Comparison of ENCODE assay signal across 8 cellular contexts in genomic region chr1:21175670-21176581, GRCh38. TPM values are rescaled to one million over a fixed set of nuclear protein-coding genes. Genes with fewer than 3 reads are reported as not detected.
A peak's percentile ranks its signal among the peaks of the same experiment; 100 is the strongest.
DNase-seq lines count a peak whose midpoint lies in the region; ATAC-seq and TF ChIP-seq lines count a peak whose summit lies in the region.

No MANE protein-coding gene starts in this region.

- TF ChIP-seq CTCF in Calu3 (IDR thresholded peaks at IDR 0.05; ENCODE audit: unreplicated experiment) (no peak), endodermal cell (conservative IDR thresholded peaks at IDR 0.05) (peak; percentile 34)

- CTCF ChIA-PET in Calu3 (lab: Charles Lee), result no interaction called here

- peak; percentile 25 for DNase-seq in Calu3
- peak; percentile 38 for DNase-seq in NCI-H1105 (lab: John Stamatoyannopoulos, UW)
- DNase-seq in activated CD8-positive, alpha-beta memory T cell treated with anti-CD3 and anti-CD28 coated beads for 24 hours, result peak; percentile 81
- DNase-seq in endodermal cell, result peak; percentile 67
- no peak for DNase-seq in HPDE6-E6E7 (ENCODE audit: extremely low spot score)

- peaks cover 15% of the 10 kb centered on the region for H3K4me1 Mint-ChIP-seq in Calu3 (ENCODE audit: low read depth, unreplicated experiment)
- H3K4me1 Mint-ChIP-seq in endodermal cell, result peaks cover 23% of the 10 kb centered on the region

- H3K27ac ChIP-seq in endodermal cell (ENCODE audit: low read depth, low read length) (peak overlapping the region; percentile 73), muscle layer of duodenum (ENCODE audit: low read length) (peak overlapping the region; percentile 71), temporal lobe (ENCODE audit: low read depth, low read length) (peak overlapping the region; percentile 61)

- BruUV-seq in Calu3 (replicated peaks; lab: Mats Ljungman, UMichigan), result no TSS peak

- peak overlapping the region; percentile 86 for H3K9ac ChIP-seq in endodermal cell (ENCODE audit: extremely low read depth, low read length, poor library complexity, severe bottlenecking)

- H3K36me3 ChIP-seq in endodermal cell (ENCODE audit: control insufficient read depth, insufficient read depth, low read length), result peaks cover 2% of the 10 kb centered on the region
- H3K36me3 ChIP-seq in muscle layer of duodenum (ENCODE audit: control insufficient read depth in 1 of 2, insufficient read depth in 2 of 2, low read length in 2 of 2), result peaks cover 0 to 7% of the 10 kb centered on the region in 2 donors

- H3K4me1 ChIP-seq in endodermal cell (ENCODE audit: control insufficient read depth, insufficient read depth, low read length) (no peaks in the 10 kb centered on the region), muscle layer of duodenum (ENCODE audit: control insufficient read depth in 1 of 2, insufficient read depth in 2 of 2, low read length in 2 of 2) (peaks cover 10 to 16% of the 10 kb centered on the region in 2 donors)

- H3K4me3 Mint-ChIP-seq in Calu3 (ENCODE audit: low read depth, unreplicated experiment) (peak overlapping the region; percentile 79), endodermal cell (peak overlapping the region; percentile 86)

- no peaks in the 10 kb centered on the region for H3K9me3 Mint-ChIP-seq in Calu3 (ENCODE audit: low read depth, unreplicated experiment)
- no peaks in the 10 kb centered on the region for H3K9me3 Mint-ChIP-seq in endodermal cell

- H3K9me3 ChIP-seq in endodermal cell (ENCODE audit: control insufficient read depth, low read length), result no peaks in the 10 kb centered on the region
- no peaks in the 10 kb centered on the region for H3K9me3 ChIP-seq in muscle layer of duodenum (ENCODE audit: control insufficient read depth in 1 of 2, low read length in 2 of 2)

- intact Hi-C loops in Calu3 (cut with micrococcal nuclease; ENCODE audit: unreplicated experiment), result no loop called here

- H3K36me3 Mint-ChIP-seq in Calu3 (ENCODE audit: insufficient read depth, unreplicated experiment), result peaks cover 35% of the 10 kb centered on the region
- H3K36me3 Mint-ChIP-seq in endodermal cell (ENCODE audit: low read depth), result peaks cover 13% of the 10 kb centered on the region

- H3K27me3 ChIP-seq in endodermal cell (ENCODE audit: control insufficient read depth, insufficient read depth, low read length, poor library complexity, severe bottlenecking), result no peaks in the 10 kb centered on the region
- H3K27me3 ChIP-seq in muscle layer of duodenum (ENCODE audit: low read depth, low read length), result no peaks in the 10 kb centered on the region

- 0% methylated on average over 3 to 58 of the region's 69 CpGs for WGBS in endodermal cell (ENCODE audit: insufficient coverage in 1 of 2, insufficient read length in 1 of 2), 2 experiments

- H3K4me3 ChIP-seq in endodermal cell (ENCODE audit: low read length) (peak overlapping the region; percentile 89), muscle layer of duodenum (ENCODE audit: low read depth in 1 of 2, low read length in 2 of 2) (peak overlapping the region; percentile 89 to 92)

- peak; percentile 26 for ATAC-seq in GM21737 (IDR thresholded peaks at IDR 0.05; ENCODE audit: unreplicated experiment)

- H3K27ac Mint-ChIP-seq in Calu3 (ENCODE audit: unreplicated experiment), result peak overlapping the region; percentile 96
- peak overlapping the region; percentile 40 for H3K27ac Mint-ChIP-seq in endodermal cell

- no peaks in the 10 kb centered on the region for H3K27me3 Mint-ChIP-seq in Calu3 (ENCODE audit: unreplicated experiment)
- H3K27me3 Mint-ChIP-seq in endodermal cell (ENCODE audit: insufficient read depth), result no peaks in the 10 kb centered on the region

RNA-seq across cellular contexts. Expression of gene EIF4G3, which starts 0.8 kb away (rescaled TPM):
- total RNA-seq in Calu3 (2022) (39.9 and 44.1 TPM in 2 replicates), endodermal cell (100 to 1,000 TPM; 101 to 103 TPM), temporal lobe (54.6 TPM)
- polyA plus RNA-seq in endodermal cell (2013, experiment 1 of 2), result 83.5 TPM
- 80.6 TPM for polyA plus RNA-seq in endodermal cell (2013, experiment 2 of 2)
